16 cellular contexts compared by ENCODE assay signal in the genomic region with DNA sequence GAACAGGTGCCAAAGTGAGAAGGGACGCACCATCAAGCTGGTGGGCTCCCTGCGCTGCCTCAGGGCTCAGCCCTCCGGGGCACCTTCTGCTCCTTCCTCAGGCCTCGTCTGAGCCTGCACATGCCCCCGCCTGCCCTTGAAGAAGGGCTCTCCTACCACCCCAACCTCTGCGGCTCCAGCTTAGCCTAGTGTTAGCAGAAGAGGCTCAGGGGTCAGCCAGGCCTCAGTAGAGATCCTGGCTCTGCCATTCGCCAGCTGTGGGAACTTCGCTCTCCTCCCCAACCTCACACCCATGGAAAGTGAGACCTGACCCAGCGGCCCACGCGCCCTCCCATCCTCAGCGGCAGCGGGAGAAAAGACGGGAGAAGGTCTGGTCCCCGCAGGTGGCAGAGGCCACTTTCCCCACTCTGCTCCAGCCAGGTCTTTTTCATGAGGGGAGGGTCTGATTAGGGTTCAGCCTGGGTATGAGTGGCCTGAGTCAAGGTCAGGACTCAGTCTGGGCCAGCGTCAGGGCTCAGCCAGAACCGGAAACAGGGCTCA. TPM values are rescaled to one million over a fixed set of nuclear protein-coding genes. Genes with fewer than 3 reads are reported as not detected.
"Had no signal": no experiment of that assay in that cellular context is flagged by ENCODE, and none has a peak within 500 bp of the region (broad histone marks: within the 10 kb centered on the region; RNA-seq: fewer than 3 reads in every experiment).

No MANE protein-coding gene starts in this region.

- H3K9ac ChIP-seq: parathyroid adenoma had no signal

- H3K27ac Mint-ChIP-seq: activated CD4-positive, alpha-beta T cell treated with anti-CD3 and anti-CD28 coated beads, Interleukin-2, amount 10 ng/mL, durations not matched to agents 7 days and 5 days; activated naive CD4-positive, alpha-beta T cell treated with anti-CD3 and anti-CD28 coated beads for 36 hours; mesothelial cell of epicardium had no signal

- H3K4me1 ChIP-seq: colonic mucosa, parathyroid adenoma had no signal

- H3K4me1 Mint-ChIP-seq: activated CD4-positive, alpha-beta T cell treated with anti-CD3 and anti-CD28 coated beads, Interleukin-2, amount 10 ng/mL, durations not matched to agents 7 days and 5 days had no signal

- H3K27me3 ChIP-seq: cardiac muscle cell, colonic mucosa had no signal

- DNase-seq: activated CD8-positive, alpha-beta memory T cell treated with anti-CD3 and anti-CD28 coated beads for 24 hours; hypothalamus; stimulated activated CD4-positive, alpha-beta T cell treated with anti-CD3 and anti-CD28 coated beads, Interleukin-4, amount 100 ng/mL, for 1 hour; stimulated activated naive CD4-positive, alpha-beta T cell; substantia nigra; SW 1271; trophoblast cell had no signal

- H3K9me3 Mint-ChIP-seq: activated CD4-positive, alpha-beta T cell treated with anti-CD3 and anti-CD28 coated beads, Interleukin-2, amount 10 ng/mL, durations not matched to agents 7 days and 5 days; activated naive CD4-positive, alpha-beta T cell treated with anti-CD3 and anti-CD28 coated beads for 36 hours; neural crest cell had no signal

- H3K36me3 Mint-ChIP-seq: mesothelial cell of epicardium had no signal

- H3K4me3 Mint-ChIP-seq: activated CD4-positive, alpha-beta T cell treated with anti-CD3 and anti-CD28 coated beads, Interleukin-2, amount 10 ng/mL, durations not matched to agents 7 days and 5 days; activated naive CD4-positive, alpha-beta T cell treated with anti-CD3 and anti-CD28 coated beads for 36 hours; mesothelial cell of epicardium; neural crest cell had no signal

- H3K9me3 ChIP-seq: colonic mucosa had no signal

- H3K4me3 ChIP-seq: cardiac muscle cell, colonic mucosa had no signal

- H3K36me3 ChIP-seq: cardiac muscle cell, colonic mucosa had no signal

- H3K27ac ChIP-seq: cardiac muscle cell, colonic mucosa, parathyroid adenoma had no signal

RNA-seq across cellular contexts. Expression of gene GRIP2, which starts 8.2 kb away (rescaled TPM):
- total RNA-seq: activated naive CD4-positive, alpha-beta T cell treated with anti-CD3 and anti-CD28 coated beads for 36 hours; kidney epithelial cell; T-helper 2 cell treated with Interferon-gamma antibody and Interleukin-4, amounts not matched to agents 100 ng/mL and 5 ng/mL, for 36 hours had no signal
- polyA plus RNA-seq: cardiac muscle cell had no signal
